Comparison of ENCODE assay signal across 16 cellular contexts in genomic region chr18:489244-490023, GRCh38. TPM values are rescaled to one million over a fixed set of nuclear protein-coding genes. Genes with fewer than 3 reads are reported as not detected.
DNase-seq lines count a peak whose midpoint lies in the region; TF ChIP-seq lines count a peak whose summit lies in the region.
"Had no signal": no experiment of that assay in that cellular context is flagged by ENCODE, and none has a peak within 500 bp of the region (broad histone marks: within the 10 kb centered on the region; RNA-seq: fewer than 3 reads in every experiment).

No MANE protein-coding gene starts in this region.

- H3K36me3 ChIP-seq in esophagus muscularis mucosa (no peaks in the 10 kb centered on the region), osteoblast (ENCODE audit: insufficient read depth, low read length) (no peaks in the 10 kb centered on the region), tibial artery (no peaks in the 10 kb centered on the region)

- H3K79me2 ChIP-seq in osteoblast (ENCODE audit: insufficient read depth, low read length) = peaks cover 18% of the 10 kb centered on the region

- H3K4me1 ChIP-seq in esophagus muscularis mucosa (peaks cover 0 to 60% (median 52%) of the 10 kb centered on the region in 4 donors), osteoblast (ENCODE audit: insufficient read depth, low read length) (peaks cover 34% of the 10 kb centered on the region), tibial artery (no peaks in the 10 kb centered on the region)

- intact Hi-C loops in esophagus muscularis mucosa (cut with DNase I) = no loop called here
- intact Hi-C loops in tibial artery (cut with DNase I; ENCODE audit: low total_unique reads) = no loop called here

- peak overlapping the region; percentile 70 for H3K4me2 ChIP-seq in osteoblast (ENCODE audit: insufficient read depth, low read length)
- H3K4me2 ChIP-seq: hepatocyte had no signal

- H3K9me3 ChIP-seq in esophagus muscularis mucosa = no peaks in the 10 kb centered on the region
- H3K9me3 ChIP-seq in osteoblast (ENCODE audit: low read depth, low read length) = peaks cover 2% of the 10 kb centered on the region
- H3K9me3 ChIP-seq in tibial artery = no peaks in the 10 kb centered on the region

- TF ChIP-seq CTCF in esophagus muscularis mucosa (IDR thresholded peaks at IDR 0.05) (no peak), osteoblast (IDR thresholded peaks at IDR 0.05; ENCODE audit: extremely low read depth, low read depth, low read length) (no peak), tibial artery (IDR thresholded peaks at IDR 0.05) (no peak)

- no peak for TF ChIP-seq EP300 in esophagus muscularis mucosa (IDR thresholded peaks at IDR 0.05)

- H3K27ac ChIP-seq in esophagus muscularis mucosa (replicated peaks in 1 of 4) = peak overlapping the region; percentile 49 to 64 (median 60)
- H3K27ac ChIP-seq in osteoblast (ENCODE audit: low read depth, low read length) = peak overlapping the region; percentile 70
- no peak overlapping the region for H3K27ac ChIP-seq in tibial artery
- H3K27ac ChIP-seq: hepatocyte had no signal

- H3K4me3 ChIP-seq in esophagus muscularis mucosa = no peak overlapping the region
- peak overlapping the region; percentile 9 for H3K4me3 ChIP-seq in osteoblast (ENCODE audit: insufficient read depth, low read length)
- H3K4me3 ChIP-seq in tibial artery = no peak overlapping the region
- H3K4me3 ChIP-seq: hepatocyte had no signal

- no peaks in the 10 kb centered on the region for H4K20me1 ChIP-seq in osteoblast (ENCODE audit: insufficient read depth, low read length)

- 49% methylated on average over 8 of the region's 8 CpGs for WGBS in esophagus muscularis mucosa

- TF ChIP-seq POLR2A in esophagus muscularis mucosa (IDR thresholded peaks at IDR 0.05; ENCODE audit: low read depth) = no peak

- H3K27me3 ChIP-seq in esophagus muscularis mucosa (no peaks in the 10 kb centered on the region), osteoblast (ENCODE audit: insufficient read depth, low read length) (no peaks in the 10 kb centered on the region), tibial artery (no peaks in the 10 kb centered on the region)
- H3K27me3 ChIP-seq: hepatocyte had no signal

- no peak overlapping the region for H2AFZ ChIP-seq in osteoblast (ENCODE audit: low read length)
- H2AFZ ChIP-seq: hepatocyte had no signal

- DNase-seq in GM03348 (ENCODE audit: low spot score) (peak; percentile 52), RPMI7951 (ENCODE audit: low read depth) (peak; percentile 73), esophagus muscularis mucosa (ENCODE audit: extremely low spot score) (no peak), osteoblast (ENCODE audit: insufficient read length, low spot score, missing footprints) (no peak), NCI-H2081 treated with DMSO at 0.1 percent for 48 hours (lab: John Stamatoyannopoulos, UW) (no peak), tibial artery (no peak)
- no peak for DNase-seq in stimulated activated CD4-positive, alpha-beta T cell treated with anti-CD3 and anti-CD28 coated beads, Interleukin-2, amount 100 ng/mL, for 24 hours
- no peak for DNase-seq in activated CD8-positive, alpha-beta memory T cell treated with anti-CD3 and anti-CD28 coated beads for 24 hours
- DNase-seq: activated CD8-positive, alpha-beta T cell treated with anti-CD3 and anti-CD28 coated beads, Interleukin-2, amount 10 ng/mL, durations not matched to agents 7 days and 5 days; activated gamma-delta T cell; CD4-positive, alpha-beta memory T cell; effector memory CD4-positive, alpha-beta T cell; left ventricle myocardium superior; NCI-H1417; stimulated activated naive CD8-positive, alpha-beta T cell treated with anti-CD3 and anti-CD28 coated beads, Interleukin-15, Interleukin-2, amounts not matched to agents 100 U/mL and 50 U/mL, for 24 hours had no signal

RNA-seq across cellular contexts. Expression of gene COLEC12, which starts 11.1 kb away (rescaled TPM):
- 95.0 and 103 TPM in 2 replicates for total RNA-seq in RPMI7951 (2014; rRNA removed; shearing (Covaris generic))
- total RNA-seq in esophagus muscularis mucosa (10 to 100 TPM; 17.9 to 36.4 (median 23.5) TPM), osteoblast (38.0 and 56.9 TPM in 2 replicates)
- total RNA-seq: activated CD8-positive, alpha-beta T cell treated with anti-CD3 and anti-CD28 coated beads, Interleukin-2, amount 10 ng/mL, durations not matched to agents 7 days and 5 days had no signal

Comparison
In these comparisons a context has a peak if more than half of its experiments do, and no peak if none do; other contexts are left out.
1. DNase-seq: peak in GM03348 (single experiment) and RPMI7951 (single experiment); none in esophagus muscularis mucosa (single experiment), osteoblast (single experiment), stimulated activated CD4-positive, alpha-beta T cell treated with anti-CD3 and anti-CD28 coated beads, Interleukin-2, amount 100 ng/mL, for 24 hours (0 of 2), activated CD8-positive, alpha-beta memory T cell treated with anti-CD3 and anti-CD28 coated beads for 24 hours (single experiment), NCI-H2081 treated with DMSO at 0.1 percent for 48 hours (single experiment) and tibial artery (0 of 2).
2. H3K27ac ChIP-seq: peak in esophagus muscularis mucosa (4 of 4) and osteoblast (single experiment); none in tibial artery (0 of 2).